In the genomic region with DNA sequence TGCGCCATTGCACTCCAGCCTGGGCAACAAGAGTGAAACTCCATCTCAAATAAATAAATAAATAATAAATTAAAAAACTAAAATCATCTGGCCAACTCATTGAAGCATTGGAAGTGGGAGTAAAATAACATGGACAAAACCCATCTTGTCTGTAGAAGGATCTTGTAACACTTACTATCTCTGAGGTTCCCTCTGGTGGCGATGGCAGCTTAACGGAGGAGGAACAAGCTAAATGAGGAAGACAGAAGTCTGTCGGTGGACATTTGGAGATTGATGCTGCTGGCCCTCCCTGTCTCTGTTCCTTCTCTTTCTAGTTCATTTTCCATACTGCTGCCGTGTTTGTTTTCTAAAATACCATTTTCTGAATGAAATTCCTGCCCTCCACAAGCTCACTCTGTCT, we compare ENCODE assay signal across 8 cellular contexts. TPM values are rescaled to one million over a fixed set of nuclear protein-coding genes. Genes with fewer than 3 reads are reported as not detected.
DNase-seq lines count a peak whose midpoint lies in the region; ATAC-seq, FAIRE-seq and TF ChIP-seq lines count a peak whose summit lies in the region.

No MANE protein-coding gene starts in this region.

- no peak overlapping the region for H3K27ac Mint-ChIP-seq in nephron
- H3K27ac Mint-ChIP-seq in activated CD4-positive, alpha-beta memory T cell treated with anti-CD3 and anti-CD28 coated beads for 36 hours: no peak overlapping the region

- H3K27ac ChIP-seq in H1 (ENCODE audit: low read depth, low read length): no peak overlapping the region

- no peak overlapping the region for H2BK12ac ChIP-seq in H1 (ENCODE audit: low read depth, low read length)

- H2AFZ ChIP-seq in H1 (ENCODE audit: low read length): no peak overlapping the region

- H2BK15ac ChIP-seq in H1 (ENCODE audit: low read length): no peak overlapping the region

- no peaks in the 10 kb centered on the region for H3K23me2 ChIP-seq in H1 (ENCODE audit: low read depth, low read length)

- peak; percentile 36 for FAIRE-seq in H1 (lab: Jason Lieb, UNC)

- H3K9me3 ChIP-seq in H1 (ENCODE audit: insufficient read depth in 2 of 2, low read depth in 1 of 2, low read length in 1 of 2): 0 out of 4 replicates have a peak, but pooled peaks cover 0 to 3% of the 10 kb centered on the region in 2 experiments

- intact Hi-C loops in activated CD4-positive, alpha-beta memory T cell treated with anti-CD3 and anti-CD28 coated beads for 36 hours (cut with micrococcal nuclease): no loop called here

- no peak overlapping the region for H3K23ac ChIP-seq in H1 (ENCODE audit: insufficient read length)

- H2BK120ac ChIP-seq in H1 (replicated peaks; ENCODE audit: low read depth, low read length): no peak overlapping the region

- no peak overlapping the region for H3K14ac ChIP-seq in H1 (ENCODE audit: insufficient read length)

- no peak overlapping the region for H3K56ac ChIP-seq in H1 (replicated peaks; ENCODE audit: insufficient read length, low read depth, low read length)

- TF ChIP-seq POLR2A in H1 (IDR thresholded peaks at IDR 0.05; ENCODE audit: control extremely low read depth in 1 of 2, low read depth in 2 of 2, low read length in 2 of 2): no peak

- no peak overlapping the region for H4K91ac ChIP-seq in H1 (replicated peaks; ENCODE audit: insufficient read length, low read length)

- H3K79me2 ChIP-seq in H1 (ENCODE audit: control insufficient read depth in 1 of 2, insufficient read depth in 2 of 2, low read length in 2 of 2): no peaks in the 10 kb centered on the region

- no peaks in the 10 kb centered on the region for H3K79me1 ChIP-seq in H1 (ENCODE audit: low read depth, low read length)

- ATAC-seq in GM21528 (IDR thresholded peaks at IDR 0.05; ENCODE audit: low FRiP score, unreplicated experiment): no peak

- no peak overlapping the region for H3K4me3 Mint-ChIP-seq in nephron
- H3K4me3 Mint-ChIP-seq in activated CD4-positive, alpha-beta memory T cell treated with anti-CD3 and anti-CD28 coated beads for 36 hours: no peak overlapping the region

- CTCF ChIA-PET in H1 (lab: Charles Lee; ENCODE audit: partially characterized antibody): interaction anchor here (0.7 to 3.0 kb wide), 13 partner anchors 10 to 140 kb away, joined by 3 to 20 read pairs (median 4); no protein-coding TSS in a partner anchor
- CTCF ChIA-PET in activated CD4-positive, alpha-beta memory T cell treated with anti-CD3 and anti-CD28 coated beads for 36 hours (lab: Charles Lee): interaction anchor here (2.4 kb wide), 1 partner anchor 140 kb away, joined by 9 read pairs; no protein-coding TSS in a partner anchor

- H3K4me3 ChIP-seq in H1 (ENCODE audit: extremely low read depth in 1 of 4, insufficient read depth in 2 of 4, low read depth in 3 of 4, low read length in 4 of 4): no peak overlapping the region

- H3K9me3 Mint-ChIP-seq in nephron: peaks cover 3% of the 10 kb centered on the region
- no peaks in the 10 kb centered on the region for H3K9me3 Mint-ChIP-seq in activated CD4-positive, alpha-beta memory T cell treated with anti-CD3 and anti-CD28 coated beads for 36 hours

- no peak for TF ChIP-seq EP300 in H1 (IDR thresholded peaks at IDR 0.05; ENCODE audit: borderline replicate concordance in 1 of 2, low read depth in 2 of 2, low read length in 2 of 2)

- peaks cover 77% of the 10 kb centered on the region for H3K36me3 Mint-ChIP-seq in nephron (ENCODE audit: low read depth)
- peaks cover 57% of the 10 kb centered on the region for H3K36me3 Mint-ChIP-seq in activated CD4-positive, alpha-beta memory T cell treated with anti-CD3 and anti-CD28 coated beads for 36 hours

- no peaks in the 10 kb centered on the region for H3K27me3 Mint-ChIP-seq in nephron (ENCODE audit: low read depth)
- H3K27me3 Mint-ChIP-seq in activated CD4-positive, alpha-beta memory T cell treated with anti-CD3 and anti-CD28 coated beads for 36 hours: no peaks in the 10 kb centered on the region

- no peaks in the 10 kb centered on the region for H3K27me3 ChIP-seq in H1 (replicated peaks in 1 of 4; ENCODE audit: control insufficient read depth in 3 of 4, extremely low read depth in 1 of 4, insufficient read depth in 3 of 4, low read length in 3 of 4)

- DNase-seq in EH (ENCODE audit: low read depth) (peak; percentile 32), NCI-H69 (lab: John Stamatoyannopoulos, UW) (peak; percentile 50), H1 (ENCODE audit: low read depth in 1 of 2, low spot score in 2 of 2) (peak in 1 of 2 experiments; percentile 5)
- no peak for DNase-seq in activated CD4-positive, alpha-beta memory T cell treated with anti-CD3 and anti-CD28 coated beads for 36 hours
- DNase-seq in activated effector memory CD4-positive, alpha-beta T cell treated with anti-CD3 and anti-CD28 coated beads, Interleukin-2, amount 50 U/mL, for 16 hours: no peak
- DNase-seq in activated CD8-positive, alpha-beta memory T cell treated with anti-CD3 and anti-CD28 coated beads for 24 hours: no peak

- H3K18ac ChIP-seq in H1 (ENCODE audit: extremely low read depth, low read length): no peak overlapping the region

- no peak overlapping the region for H2BK20ac ChIP-seq in H1 (ENCODE audit: low read length)

- H3K4me1 ChIP-seq in H1 (replicated peaks in 1 of 4; ENCODE audit: control insufficient read depth in 3 of 4, insufficient read depth in 4 of 4, low read length in 3 of 4): no peaks in the 10 kb centered on the region

- H4K5ac ChIP-seq in H1 (ENCODE audit: insufficient read length, low read depth, low read length): no peak overlapping the region

- H3K36me3 ChIP-seq in H1 (ENCODE audit: control insufficient read depth in 2 of 4, insufficient read depth in 4 of 4, low read length in 3 of 4): peaks cover 0 to 11% (median 3%) of the 10 kb centered on the region in 4 experiments; a peak in 4 of 8 replicates

- no peak overlapping the region for H2BK5ac ChIP-seq in H1 (ENCODE audit: low read depth, low read length)

- H3K4me2 ChIP-seq in H1 (ENCODE audit: insufficient read depth in 1 of 2, low read depth in 2 of 2, low read length in 2 of 2): no peak overlapping the region

- no peaks in the 10 kb centered on the region for H4K20me1 ChIP-seq in H1 (replicated peaks in 1 of 2; ENCODE audit: control insufficient read depth in 1 of 2, insufficient read depth in 2 of 2, low read length in 2 of 2)

- H3K4ac ChIP-seq in H1 (replicated peaks; ENCODE audit: insufficient read length, low read depth, low read length): no peak overlapping the region

- TF ChIP-seq CTCF in H1 (IDR thresholded peaks at IDR 0.05; ENCODE audit: control extremely low read depth in 1 of 3, insufficient read depth in 1 of 3, low read depth in 1 of 3, low read length in 3 of 3): peak in 2 of 3 experiments; percentile 49 to 53; a peak in 3 of 4 replicates
- peak in 2 of 3 experiments; percentile 10 to 30 for TF ChIP-seq CTCF in nephron (IDR thresholded peaks at IDR 0.05; ENCODE audit: unreplicated experiment in 3 of 3)

- H4K8ac ChIP-seq in H1 (ENCODE audit: extremely low read depth, insufficient read depth, low read length): no peak overlapping the region

- WGBS in H1 (ENCODE audit: extremely low coverage in 1 of 2, insufficient coverage in 1 of 2, insufficient read length in 1 of 2, insufficient replicate concordance in 2 of 2, low coverage in 1 of 2, low lambda C conversion rate in 2 of 2, missing lambda C conversion rate in 1 of 2), 2 experiments: 86% methylated on average over 5 of the region's 5 CpGs; no CpG with 5 or more reads in 1 of the 2 experiments

- TF ChIP-seq RAD21 in H1 (IDR thresholded peaks at IDR 0.05 in 1 of 2, conservative IDR thresholded peaks at IDR 0.05 in 1 of 2; ENCODE audit: low read depth in 2 of 2, low read length in 2 of 2): peak; percentile 44 to 58

- H3K4me1 Mint-ChIP-seq in nephron: peaks cover 5% of the 10 kb centered on the region
- H3K4me1 Mint-ChIP-seq in activated CD4-positive, alpha-beta memory T cell treated with anti-CD3 and anti-CD28 coated beads for 36 hours (ENCODE audit: low read depth): peaks cover 5% of the 10 kb centered on the region

- POLR2A ChIA-PET in H1 (lab: Charles Lee; ENCODE audit: partially characterized antibody): no interaction called here
- POLR2A ChIA-PET in activated CD4-positive, alpha-beta memory T cell treated with anti-CD3 and anti-CD28 coated beads for 36 hours (lab: Charles Lee): no interaction called here

- no peak overlapping the region for H2AK5ac ChIP-seq in H1 (ENCODE audit: low read depth, low read length)

- H3K9ac ChIP-seq in H1 (replicated peaks in 1 of 4; ENCODE audit: extremely low read depth in 1 of 4, low read depth in 3 of 4, low read length in 3 of 4): no peak overlapping the region

TF ChIP-seq in H1, 55 proteins besides CTCF, POLR2A, EP300 and RAD21 (continues in another document):
- TF ChIP-seq YY1 (IDR thresholded peaks at IDR 0.05; ENCODE audit: low read depth, low read length) (no peak), CBX8 (IDR thresholded peaks at IDR 0.05; ENCODE audit: borderline replicate concordance, low read depth, low read length) (no peak), SP4 (IDR thresholded peaks at IDR 0.05; ENCODE audit: low read length) (no peak), RNF2 (IDR thresholded peaks at IDR 0.05; ENCODE audit: borderline replicate concordance, low read depth, low read length, missing control alignments, poor library complexity, severe bottlenecking) (no peak)

RNA-seq across cellular contexts. Expression of gene ZCCHC2, which starts 43.4 kb away (rescaled TPM):
- 16.6 and 18.6 TPM in 2 replicates for total RNA-seq in H1 (2021; fragmentation: NEBNext Ultra II Directional; extraction: Animal tissue kit (Norgen Biotek cat#: 25700))
- 12.2 and 13.5 TPM in 2 replicates for polyA plus RNA-seq in H1 (2011; rRNA removed)
- 8.9 TPM for polyA plus RNA-seq in H1 (2011; cell fraction: cytosol; rRNA removed)
- 13.0 TPM for polyA plus RNA-seq in H1 (2011; cell fraction: nucleus; rRNA removed)
- 7.1 to 10.6 TPM (median 9.3 TPM) in 4 replicates for polyA plus RNA-seq in H1 (2012, experiment 1 of 2)
- 3.5 TPM for polyA plus RNA-seq in H1 (2012, experiment 2 of 2)
- 7.0 TPM for polyA plus RNA-seq in H1 (2013, experiment 1 of 2)
- polyA plus RNA-seq in H1 (2013, experiment 2 of 2): 7.5 TPM
- 33.3 and 35.5 TPM in 2 replicates for polyA minus RNA-seq in H1 (2011; rRNA and poly(A)+ RNA removed)
- 19.5 TPM for polyA minus RNA-seq in H1 (2011; cell fraction: cytosol; rRNA and poly(A)+ RNA removed)
- 38.6 TPM for polyA minus RNA-seq in H1 (2011; cell fraction: nucleus; rRNA and poly(A)+ RNA removed)
- total RNA-seq in activated CD4-positive, alpha-beta memory T cell treated with anti-CD3 and anti-CD28 coated beads for 36 hours: 10 to 100 TPM; 24.9 to 27.5 TPM

Comparison
In these comparisons a context has a peak if more than half of its experiments do, and no peak if none do; other contexts are left out.
1. DNase-seq: peak in EH (single experiment) and NCI-H69 (single experiment); none in activated CD4-positive, alpha-beta memory T cell treated with anti-CD3 and anti-CD28 coated beads for 36 hours (single experiment), activated effector memory CD4-positive, alpha-beta T cell treated with anti-CD3 and anti-CD28 coated beads, Interleukin-2, amount 50 U/mL, for 16 hours (single experiment) and activated CD8-positive, alpha-beta memory T cell treated with anti-CD3 and anti-CD28 coated beads for 24 hours (single experiment).